ENCODE assay signal across 29 cellular contexts in genomic region chr4:51958199-51958968, GRCh38.
"Had no signal": no experiment of that assay in that cellular context is flagged by ENCODE, and none has a peak within 500 bp of the region (broad histone marks: within the 10 kb centered on the region; RNA-seq: fewer than 3 reads in every experiment).

No MANE protein-coding gene starts in this region.

- H3K36me3 Mint-ChIP-seq: activated naive CD4-positive, alpha-beta T cell treated with anti-CD3 and anti-CD28 coated beads, Interleukin-2, amount 50 U/mL, for 24 hours; activated naive CD8-positive, alpha-beta T cell treated with anti-CD3 and anti-CD28 coated beads, Interleukin-2, amount 10 ng/mL, durations not matched to agents 7 days and 5 days had no signal

- H3K27ac ChIP-seq: ascending aorta, cardiac muscle cell, PC-9 had no signal

- H3K9me3 Mint-ChIP-seq: activated CD4-positive, alpha-beta T cell treated with anti-CD3 and anti-CD28 coated beads, Interleukin-2, amount 10 ng/mL, durations not matched to agents 24 days and 14 days; activated naive CD4-positive, alpha-beta T cell treated with anti-CD3 and anti-CD28 coated beads, Interleukin-2, amount 50 U/mL, for 24 hours; activated T-cell treated with anti-CD3 and anti-CD28 coated beads, Interleukin-2, amount 50 U/mL, for 24 hours had no signal

- H3K4me3 Mint-ChIP-seq: activated CD4-positive, alpha-beta T cell treated with anti-CD3 and anti-CD28 coated beads, Interleukin-2, amount 10 ng/mL, durations not matched to agents 24 days and 14 days; activated CD8-positive, alpha-beta T cell treated with anti-CD3 and anti-CD28 coated beads, Interleukin-2, amount 10 ng/mL, durations not matched to agents 7 days and 5 days; activated naive CD4-positive, alpha-beta T cell treated with anti-CD3 and anti-CD28 coated beads, Interleukin-2, amount 50 U/mL, for 24 hours; activated naive CD8-positive, alpha-beta T cell treated with anti-CD3 and anti-CD28 coated beads, Interleukin-2, amount 10 ng/mL, durations not matched to agents 7 days and 5 days; activated T-cell treated with anti-CD3 and anti-CD28 coated beads, Interleukin-2, amount 50 U/mL, for 24 hours; central memory CD8-positive, alpha-beta T cell had no signal

- H3K9me3 ChIP-seq: ascending aorta had no signal

- H3K27me3 Mint-ChIP-seq: activated CD4-positive, alpha-beta T cell treated with anti-CD3 and anti-CD28 coated beads, Interleukin-2, amount 10 ng/mL, durations not matched to agents 24 days and 14 days; activated T-cell treated with anti-CD3 and anti-CD28 coated beads, Interleukin-2, amount 50 U/mL, for 24 hours had no signal

- ATAC-seq: activated CD8-positive, alpha-beta T cell treated with anti-CD3 and anti-CD28 coated beads, Interleukin-2, amount 10 ng/mL, durations not matched to agents 7 days and 5 days had no signal

- DNase-seq: activated CD4-positive, alpha-beta T cell treated with anti-CD3 and anti-CD28 coated beads, Interleukin-2, amount 10 ng/mL, durations not matched to agents 24 days and 14 days; activated CD4-positive, alpha-beta T cell treated with anti-CD3 and anti-CD28 coated beads, Interleukin-2, amount 50 U/mL, for 4 hours; activated CD8-positive, alpha-beta T cell treated with anti-CD3 and anti-CD28 coated beads, Interleukin-2, amount 10 ng/mL, durations not matched to agents 7 days and 5 days; activated gamma-delta T cell; activated naive CD4-positive, alpha-beta T cell treated with Interleukin-2 at 50 U/mL for 16 hours; activated naive CD8-positive, alpha-beta T cell treated with anti-CD3 and anti-CD28 coated beads, Interleukin-2, amount 10 ng/mL, durations not matched to agents 7 days and 5 days; activated T-cell treated with anti-CD3 and anti-CD28 coated beads, Interleukin-2, amount 50 U/mL, for 24 hours; amygdala; Karpas-422; KBM-7; NCI-H1105; NCI-H1417 treated with DMSO at 0.1 percent for 48 hours; NCI-H1930; NCI-H2081 treated with DMSO at 0.1 percent for 48 hours; NCI-H226; NCI-H446 treated with DMSO at 0.1 percent for 48 hours; NCI-H524; NCI-H69; PC-9; Right ventricle myocardium superior; SW 1271; T-helper 1 cell; T-helper 2 cell; T-helper 9 cell had no signal

- H3K4me1 Mint-ChIP-seq: activated CD4-positive, alpha-beta T cell treated with anti-CD3 and anti-CD28 coated beads, Interleukin-2, amount 10 ng/mL, durations not matched to agents 24 days and 14 days; activated naive CD4-positive, alpha-beta T cell treated with anti-CD3 and anti-CD28 coated beads, Interleukin-2, amount 50 U/mL, for 24 hours; activated naive CD8-positive, alpha-beta T cell treated with anti-CD3 and anti-CD28 coated beads, Interleukin-2, amount 10 ng/mL, durations not matched to agents 7 days and 5 days; central memory CD8-positive, alpha-beta T cell had no signal

- H3K27me3 ChIP-seq: ascending aorta, cardiac muscle cell had no signal

- H3K36me3 ChIP-seq: ascending aorta, cardiac muscle cell had no signal

- H3K27ac Mint-ChIP-seq: activated CD4-positive, alpha-beta T cell treated with anti-CD3 and anti-CD28 coated beads, Interleukin-2, amount 10 ng/mL, durations not matched to agents 24 days and 14 days; activated CD8-positive, alpha-beta T cell treated with anti-CD3 and anti-CD28 coated beads, Interleukin-2, amount 10 ng/mL, durations not matched to agents 7 days and 5 days; activated naive CD4-positive, alpha-beta T cell treated with anti-CD3 and anti-CD28 coated beads, Interleukin-2, amount 50 U/mL, for 24 hours; activated naive CD8-positive, alpha-beta T cell treated with anti-CD3 and anti-CD28 coated beads, Interleukin-2, amount 10 ng/mL, durations not matched to agents 7 days and 5 days; activated T-cell treated with anti-CD3 and anti-CD28 coated beads, Interleukin-2, amount 50 U/mL, for 24 hours; activated T-helper 2 cell treated with anti-CD3 and anti-CD28 coated beads, Interferon-gamma antibody, Interleukin-2, Interleukin-4, amounts not matched to agents 10 μg/mL and 5 μg/mL and 100 μg/mL, durations not matched to agents 14 hours and 24 hours and 36 hours had no signal

- H3K4me3 ChIP-seq: ascending aorta, cardiac muscle cell, PC-9 had no signal
